ENCODE assay signal across 9 cellular contexts in the genomic region with DNA sequence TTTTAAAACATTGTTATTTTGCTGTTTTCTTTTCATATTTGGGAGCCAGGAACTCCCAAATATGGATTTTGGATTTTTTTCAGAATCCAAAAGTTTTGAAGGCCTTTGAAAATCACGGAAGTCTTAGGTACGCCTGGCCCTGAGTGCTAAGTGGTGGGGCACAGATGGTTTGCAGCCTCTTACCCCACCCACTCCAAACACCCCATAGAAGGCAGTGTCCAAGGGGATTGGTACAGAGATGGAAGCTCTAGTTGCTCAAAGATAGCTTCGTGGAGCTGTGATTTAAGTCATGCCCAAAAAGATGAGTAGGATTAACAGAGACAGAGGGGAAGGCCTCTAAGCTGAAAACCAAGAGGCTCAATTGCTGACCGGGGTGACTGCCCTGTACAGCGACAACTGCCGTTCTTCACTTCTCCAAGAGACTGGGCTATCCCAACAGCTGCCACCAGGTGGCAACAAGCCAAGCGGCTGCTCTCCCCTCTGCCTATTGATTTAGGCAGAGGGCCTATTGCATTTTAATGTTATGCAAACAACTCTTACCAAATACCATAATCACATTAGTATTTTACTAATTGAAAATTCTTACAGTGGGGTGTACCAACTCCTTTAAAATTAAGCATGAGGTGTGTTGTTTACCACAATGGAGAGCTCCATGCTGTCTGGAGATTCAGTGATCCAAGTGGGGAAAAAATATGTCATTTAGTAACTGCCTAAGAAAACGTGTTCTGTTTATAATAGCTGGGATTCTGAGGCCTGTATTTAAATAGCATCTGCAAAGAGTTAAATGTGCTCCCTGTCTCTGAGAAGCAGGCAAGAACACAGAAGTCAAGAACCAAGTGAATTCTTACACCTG.
DNase-seq lines count a peak whose midpoint lies in the region; ATAC-seq lines count a peak whose summit lies in the region.
"Had no signal": no experiment of that assay in that cellular context is flagged by ENCODE, and none has a peak within 500 bp of the region (broad histone marks: within the 10 kb centered on the region; RNA-seq: fewer than 3 reads in every experiment).

No MANE protein-coding gene starts in this region.

- peaks cover 0 to 3% of the 10 kb centered on the region in 2 donors for H3K36me3 ChIP-seq in aorta (ENCODE audit: control insufficient read depth in 1 of 2, insufficient read depth in 2 of 2, low read length in 1 of 2)

- H3K27me3 ChIP-seq in aorta (ENCODE audit: control insufficient read depth in 1 of 2, insufficient read depth in 2 of 2, low read length in 1 of 2) = no peaks in the 10 kb centered on the region
- H3K27me3 ChIP-seq: BLaER1 treated with 17β-estradiol and CSF1 and Interleukin-3, amounts not matched to agents 10 nM and 100 nM had no signal

- WGBS in aorta, 2 donors = 24 to 26% methylated on average over 8 of the region's 8 CpGs

- peak; percentile 40 for DNase-seq in NCI-H510A treated with DMSO at 0.1 percent for 48 hours (lab: John Stamatoyannopoulos, UW)
- no peak for DNase-seq in NCI-H510A (lab: John Stamatoyannopoulos, UW)
- peak; percentile 32 for DNase-seq in NCI-H128 (lab: John Stamatoyannopoulos, UW; ENCODE audit: unreplicated experiment)
- DNase-seq in T follicular helper cell (ENCODE audit: low read depth) = peak; percentile 68
- DNase-seq in activated naive CD8-positive, alpha-beta T cell treated with anti-CD3 and anti-CD28 coated beads, Interleukin-2, amount 50 U/mL, for 16 hours (ENCODE audit: low read depth, low spot score) = peak; percentile 66
- peak; percentile 89 for DNase-seq in cardiac septum (ENCODE audit: low spot score)
- peak; percentile 24 for DNase-seq in pulmonary artery endothelial cell (ENCODE audit: low read depth, low spot score)
- peak; percentile 87 to 93 for DNase-seq in aorta

- H3K9me3 ChIP-seq in aorta (ENCODE audit: control insufficient read depth, low read length) = no peaks in the 10 kb centered on the region

- no peaks in the 10 kb centered on the region for H3K4me1 ChIP-seq in aorta (ENCODE audit: control insufficient read depth in 1 of 2, insufficient read depth in 2 of 2, low read length in 2 of 2)
- H3K4me1 ChIP-seq: BLaER1 treated with 17β-estradiol and CSF1 and Interleukin-3, amounts not matched to agents 10 nM and 100 nM had no signal

- intact Hi-C loops in cardiac septum (cut with DNase I) (loop anchor here (2.0 to 10.0 kb wide), 3 partner anchors 85 to 708 kb away; partner anchors contain the start of gene MAP2K5), aorta (cut with DNase I) (loop anchor here (2.0 to 5.0 kb wide), 2 partner anchors 375 to 378 kb away; no protein-coding TSS in a partner anchor)

- H3K27ac ChIP-seq in aorta (ENCODE audit: low read depth in 1 of 2, low read length in 2 of 2) = no peak overlapping the region
- H3K27ac ChIP-seq: BLaER1 treated with 17β-estradiol and CSF1 and Interleukin-3, amounts not matched to agents 10 nM and 100 nM had no signal

- no peak overlapping the region for H3K4me3 ChIP-seq in aorta (ENCODE audit: low read length in 2 of 2)
- H3K4me3 ChIP-seq: BLaER1 treated with 17β-estradiol and CSF1 and Interleukin-3, amounts not matched to agents 10 nM and 100 nM had no signal

- peak; percentile 67 for ATAC-seq in aorta (ENCODE audit: low FRiP score)
